ENCODE assay signal across 23 cellular contexts in genomic region chr19:41649827-41650226, GRCh38. TPM values are rescaled to one million over a fixed set of nuclear protein-coding genes. Genes with fewer than 3 reads are reported as not detected.
DNase-seq lines count a peak whose midpoint lies in the region; ATAC-seq, FAIRE-seq and TF ChIP-seq lines count a peak whose summit lies in the region.
"Had no signal": no experiment of that assay in that cellular context is flagged by ENCODE, and none has a peak within 500 bp of the region (broad histone marks: within the 10 kb centered on the region; RNA-seq: fewer than 3 reads in every experiment).

No MANE protein-coding gene starts in this region.

- TF ChIP-seq CTCF in left lung (IDR thresholded peaks at IDR 0.05): no peak
- TF ChIP-seq CTCF in transverse colon (IDR thresholded peaks at IDR 0.05): no peak
- no peak for TF ChIP-seq CTCF in ascending aorta (IDR thresholded peaks at IDR 0.05)

- 33 to 40% methylated on average over 2 to 3 of the region's 3 CpGs for WGBS in transverse colon (ENCODE audit: low coverage in 1 of 2), 2 donors

- TF ChIP-seq EP300 in transverse colon (IDR thresholded peaks at IDR 0.05; ENCODE audit: low read depth): no peak

- H3K4me1 ChIP-seq in left lung (no peaks in the 10 kb centered on the region), transverse colon (peaks cover 3 to 28% (median 15%) of the 10 kb centered on the region in 4 donors), ascending aorta (no peaks in the 10 kb centered on the region)

- intact Hi-C loops in left lung (cut with DNase I) (no loop called here), transverse colon (cut with DNase I; ENCODE audit: low total_unique reads) (no loop called here), ascending aorta (cut with DNase I) (no loop called here)

- peak; percentile 22 for DNase-seq in NCI-H510A treated with DMSO at 0.1 percent for 48 hours (lab: John Stamatoyannopoulos, UW)
- no peak for DNase-seq in NCI-H510A (lab: John Stamatoyannopoulos, UW)
- DNase-seq in left lung: no peak
- peak; percentile 75 for DNase-seq in transverse colon
- no peak for DNase-seq in ascending aorta (ENCODE audit: low spot score in 2 of 2)
- DNase-seq: 8988T; C1 segment of cervical spinal cord; CD8-positive, alpha-beta memory T cell; H7; KBM-7; MM.1S; NCI-H1092; NCI-H1436; NCI-H187 treated with DMSO at 0.1 percent for 48 hours; NCI-H2227 treated with DMSO at 0.1 percent for 48 hours; NCI-H524; T-cell had no signal

- H3K27me3 ChIP-seq in left lung (peaks cover 0 to 43% of the 10 kb centered on the region in 2 donors), transverse colon (peaks cover 29% of the 10 kb centered on the region), ascending aorta (no peaks in the 10 kb centered on the region)

- H3K9me3 ChIP-seq in left lung: peaks cover 0 to 4% of the 10 kb centered on the region in 2 donors
- H3K9me3 ChIP-seq in transverse colon: no peaks in the 10 kb centered on the region
- H3K9me3 ChIP-seq in ascending aorta: no peaks in the 10 kb centered on the region

- ATAC-seq in left lung (peak; percentile 29), SK-N-SH treated with all-trans-retinoic acid at 6 μM for 48 hours (no peak), HG02623 (IDR thresholded peaks at IDR 0.05; ENCODE audit: unreplicated experiment) (no peak)
- ATAC-seq: Panc1, T-cell had no signal

- TF ChIP-seq POLR2A in transverse colon (IDR thresholded peaks at IDR 0.05): no peak

- in situ Hi-C loops in transverse colon (cut with MboI; ENCODE audit: low pct_ligation_motif_present in 1 of 4, low pct_unique_long_range_greater_than_20kb in 1 of 4, low sequenced_read_pairs in 3 of 4): no loop called here

- peak; percentile 45 for FAIRE-seq in colon (lab: Jason Lieb, UNC)

- H3K27ac ChIP-seq in left lung (no peak overlapping the region), transverse colon (peak overlapping the region; percentile 76 to 79 (median 76)), ascending aorta (no peak overlapping the region)
- H3K27ac ChIP-seq: HL-60 had no signal

- H3K36me3 ChIP-seq in left lung (no peaks in the 10 kb centered on the region), transverse colon (no peaks in the 10 kb centered on the region), ascending aorta (no peaks in the 10 kb centered on the region)

- H3K4me3 ChIP-seq in left lung (no peak overlapping the region), transverse colon (no peak overlapping the region), ascending aorta (no peak overlapping the region)

TF ChIP-seq in SK-N-SH treated with all-trans-retinoic acid at 6 μM for 48 hours, 23 proteins besides CTCF, POLR2A, EP300 and RAD21:
- TF ChIP-seq ESRRG (CRISPR knock-in tag; IDR thresholded peaks at IDR 0.05) (no peak), PPARA (CRISPR knock-in tag; IDR thresholded peaks at IDR 0.05; ENCODE audit: borderline replicate concordance) (no peak), POU6F1 (CRISPR knock-in tag; IDR thresholded peaks at IDR 0.05; ENCODE audit: borderline replicate concordance, low read depth) (no peak), ZNF8 (CRISPR knock-in tag; IDR thresholded peaks at IDR 0.05) (no peak), TCF4 (CRISPR knock-in tag; IDR thresholded peaks at IDR 0.05; ENCODE audit: borderline replicate concordance) (no peak), PATZ1 (CRISPR knock-in tag; IDR thresholded peaks at IDR 0.05; ENCODE audit: borderline replicate concordance) (no peak), CSRNP3 (CRISPR knock-in tag; IDR thresholded peaks at IDR 0.05) (no peak), ZFP3 (CRISPR knock-in tag; IDR thresholded peaks at IDR 0.05) (no peak), ARNTL (CRISPR knock-in tag; IDR thresholded peaks at IDR 0.05; ENCODE audit: borderline replicate concordance, low read depth) (no peak), ZNF565 (CRISPR knock-in tag; conservative IDR thresholded peaks at IDR 0.05; ENCODE audit: low read depth) (no peak), BACH2 (CRISPR knock-in tag; IDR thresholded peaks at IDR 0.05; ENCODE audit: borderline replicate concordance) (no peak), CSDC2 (CRISPR knock-in tag; IDR thresholded peaks at IDR 0.05) (no peak), ZC3H10 (CRISPR knock-in tag; IDR thresholded peaks at IDR 0.05) (no peak), CREB5 (CRISPR knock-in tag; IDR thresholded peaks at IDR 0.05; ENCODE audit: low read depth) (no peak), OSR1 (CRISPR knock-in tag; IDR thresholded peaks at IDR 0.05) (no peak), ZFP30 (CRISPR knock-in tag; IDR thresholded peaks at IDR 0.05) (no peak)

RNA-seq across cellular contexts. Expression of gene CEACAM4, which starts 23.0 kb away (rescaled TPM):
- total RNA-seq in left lung: 10 to 100 TPM in 1 of 2 donors, 1 to 10 TPM in 1; 2.7 to 13.7 TPM
- 1 to 10 TPM in 1 of 4 donors, under 1 TPM in 1, not detected in 2; 0.48 to 1.5 TPM for total RNA-seq in transverse colon
- not detected for total RNA-seq in ascending aorta
- total RNA-seq: CD8-positive, alpha-beta memory T cell; H7; HT1080 had no signal

RNA-seq across cellular contexts. Expression of gene CEACAM7, which starts 38.2 kb away (rescaled TPM):
- total RNA-seq in left lung (under 1 TPM; 0.18 to 0.44 TPM), transverse colon (1,000 to 10,000 TPM in 3 of 4 donors, 10 to 100 TPM in 1; 26.3 to 2,498 (median 1,946) TPM), ascending aorta (not detected)
- total RNA-seq: CD8-positive, alpha-beta memory T cell; H7; HT1080; T-cell had no signal

RNA-seq across cellular contexts. Expression of gene CEACAM5, which starts 58.6 kb away (rescaled TPM):
- 10 to 100 TPM; 21.2 to 31.1 TPM for total RNA-seq in left lung
- total RNA-seq in transverse colon: 1,000 to 10,000 TPM in 3 of 4 donors, 10 to 100 TPM in 1; 95.5 to 1,964 (median 1,677) TPM
- not detected for total RNA-seq in ascending aorta
- total RNA-seq: CD8-positive, alpha-beta memory T cell; H7; HT1080 had no signal

Comparison
In these comparisons a context has a peak if more than half of its experiments do, and no peak if none do; other contexts are left out.
1. DNase-seq: peak in NCI-H510A treated with DMSO at 0.1 percent for 48 hours (single experiment) and transverse colon (single experiment); none in NCI-H510A (single experiment), left lung (0 of 2) and ascending aorta (0 of 2).
2. H3K27ac ChIP-seq: peak in transverse colon (4 of 4); none in left lung (0 of 2) and ascending aorta (0 of 2).
3. RNA of gene CEACAM7, which starts 38.2 kb away (total RNA-seq): 26.3 to 2,498 TPM in transverse colon; 0.18 to 0.44 TPM in left lung and not detected in ascending aorta (single experiment); every median in the first group is over 10 times any median in the second.
4. RNA of gene CEACAM5, which starts 58.6 kb away (total RNA-seq): 95.5 to 1,964 TPM in transverse colon and 21.2 to 31.1 TPM in left lung; not detected in ascending aorta (single experiment); every median in the first group is over 10 times any median in the second.